In the genomic region with DNA sequence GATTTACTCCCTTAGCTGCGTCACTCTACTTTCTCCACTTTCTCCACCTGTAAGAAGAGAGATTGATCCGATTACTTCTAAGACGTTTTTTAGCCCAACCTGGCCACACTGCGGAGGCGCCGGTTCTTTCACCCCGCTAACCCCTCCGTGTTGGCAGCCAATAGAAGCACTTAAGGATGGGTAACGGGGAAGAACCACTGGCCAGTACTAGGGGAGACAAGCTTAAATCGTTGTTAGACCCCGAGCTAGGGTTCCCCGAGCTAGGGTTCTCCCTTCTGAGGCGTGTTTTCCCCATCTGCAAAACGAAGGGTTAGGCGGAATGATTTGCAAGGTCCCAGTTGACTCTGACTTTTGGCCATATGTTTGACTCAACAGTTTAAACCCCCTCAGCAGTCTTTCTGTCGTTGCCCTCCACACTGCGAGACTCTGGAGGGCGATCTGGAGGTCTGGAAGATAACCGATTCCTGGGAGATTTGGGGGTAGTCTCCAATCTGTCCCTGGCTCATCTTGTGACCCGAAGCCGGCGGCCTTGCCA, we compare ENCODE assay signal across 8 cellular contexts. TPM values are rescaled to one million over a fixed set of nuclear protein-coding genes. Genes with fewer than 3 reads are reported as not detected.
A peak's percentile ranks its signal among the peaks of the same experiment; 100 is the strongest.
DNase-seq lines count a peak whose midpoint lies in the region; ATAC-seq lines count a peak whose summit lies in the region.

No MANE protein-coding gene starts in this region.

- CTCF ChIA-PET in activated CD8-positive, alpha-beta T cell treated with anti-CD3 and anti-CD28 coated beads, Interleukin-2, amount 10 ng/mL, durations not matched to agents 7 days and 5 days (lab: Charles Lee), result interaction anchor here (0.9 to 2.8 kb wide), 9 partner anchors 14 to 576 kb away, joined by 3 to 24 read pairs (median 4); no protein-coding TSS in a partner anchor

- no peaks in the 10 kb centered on the region for H3K9me3 Mint-ChIP-seq in CD4-positive, CD25-positive, alpha-beta regulatory T cell
- H3K9me3 Mint-ChIP-seq in activated CD8-positive, alpha-beta T cell treated with anti-CD3 and anti-CD28 coated beads, Interleukin-2, amount 10 ng/mL, durations not matched to agents 7 days and 5 days (ENCODE audit: insufficient read depth), result no peaks in the 10 kb centered on the region

- H3K36me3 ChIP-seq in CD4-positive, CD25-positive, alpha-beta regulatory T cell (ENCODE audit: control insufficient read depth, insufficient read depth, low read length), result peaks cover 14% of the 10 kb centered on the region

- peak overlapping the region; percentile 96 to 100 (median 99) for H3K27ac Mint-ChIP-seq in CD4-positive, CD25-positive, alpha-beta regulatory T cell
- peak overlapping the region; percentile 97 for H3K27ac Mint-ChIP-seq in activated CD8-positive, alpha-beta T cell treated with anti-CD3 and anti-CD28 coated beads, Interleukin-2, amount 10 ng/mL, durations not matched to agents 7 days and 5 days

- H3K4me1 ChIP-seq in CD4-positive, CD25-positive, alpha-beta regulatory T cell (ENCODE audit: control insufficient read depth, insufficient read depth, low read length, poor library complexity, severe bottlenecking), result peaks cover 15% of the 10 kb centered on the region

- intact Hi-C loops in left cardiac atrium (cut with DNase I), result loop anchor here in 1 of 2 donors (5.0 kb wide), 1 partner anchor 74 kb away; a partner anchor contains a TSS
- intact Hi-C loops in sciatic nerve (cut with DNase I), result no loop called here

- POLR2A ChIA-PET in activated CD8-positive, alpha-beta T cell treated with anti-CD3 and anti-CD28 coated beads, Interleukin-2, amount 10 ng/mL, durations not matched to agents 7 days and 5 days (lab: Charles Lee), result interaction anchor here (0.6 to 2.7 kb wide), 18 partner anchors 8 to 653 kb away, joined by 3 to 25 read pairs (median 3); a partner anchor contains a TSS

- H3K27me3 ChIP-seq in CD4-positive, CD25-positive, alpha-beta regulatory T cell (ENCODE audit: control insufficient read depth, insufficient read depth, low read length), result no peaks in the 10 kb centered on the region

- DNase-seq in CD4-positive, CD25-positive, alpha-beta regulatory T cell, result no peak
- DNase-seq in activated CD8-positive, alpha-beta T cell treated with anti-CD3 and anti-CD28 coated beads, Interleukin-2, amount 10 ng/mL, durations not matched to agents 7 days and 5 days, result no peak
- no peak for DNase-seq in left cardiac atrium
- DNase-seq in sciatic nerve (ENCODE audit: low spot score), result no peak
- DNase-seq in middle frontal gyrus (ENCODE audit: extremely low spot score, low spot score), result no peak
- no peak for DNase-seq in foreskin melanocyte

- H3K9me3 ChIP-seq in CD4-positive, CD25-positive, alpha-beta regulatory T cell (ENCODE audit: control insufficient read depth in 2 of 2, low read length in 2 of 2), result no peaks in the 10 kb centered on the region

- H3K27ac ChIP-seq in CD4-positive, CD25-positive, alpha-beta regulatory T cell (ENCODE audit: insufficient read depth, low read length, poor library complexity, severe bottlenecking), result peak overlapping the region; percentile 99

- peak overlapping the region; percentile 93 to 99 (median 96) for H3K4me3 Mint-ChIP-seq in CD4-positive, CD25-positive, alpha-beta regulatory T cell
- H3K4me3 Mint-ChIP-seq in activated CD8-positive, alpha-beta T cell treated with anti-CD3 and anti-CD28 coated beads, Interleukin-2, amount 10 ng/mL, durations not matched to agents 7 days and 5 days, result peak overlapping the region; percentile 86

- peaks cover 18 to 69% (median 39%) of the 10 kb centered on the region in 4 donors for H3K4me1 Mint-ChIP-seq in CD4-positive, CD25-positive, alpha-beta regulatory T cell
- peaks cover 33% of the 10 kb centered on the region for H3K4me1 Mint-ChIP-seq in activated CD8-positive, alpha-beta T cell treated with anti-CD3 and anti-CD28 coated beads, Interleukin-2, amount 10 ng/mL, durations not matched to agents 7 days and 5 days (ENCODE audit: low read depth)

- H3K4me3 ChIP-seq in CD4-positive, CD25-positive, alpha-beta regulatory T cell (ENCODE audit: low read depth, low read length), result peak overlapping the region; percentile 92

- peaks cover 27% of the 10 kb centered on the region for H3K36me3 Mint-ChIP-seq in CD4-positive, CD25-positive, alpha-beta regulatory T cell
- H3K36me3 Mint-ChIP-seq in activated CD8-positive, alpha-beta T cell treated with anti-CD3 and anti-CD28 coated beads, Interleukin-2, amount 10 ng/mL, durations not matched to agents 7 days and 5 days (ENCODE audit: low read depth), result peaks cover 39% of the 10 kb centered on the region

- ATAC-seq in CD4-positive, CD25-positive, alpha-beta regulatory T cell (ENCODE audit: low read depth in 2 of 2), result peak; percentile 1
- peak; percentile 19 for ATAC-seq in GM18909 (IDR thresholded peaks at IDR 0.05; ENCODE audit: poor library complexity, unreplicated experiment)
- ATAC-seq in HG03378 (IDR thresholded peaks at IDR 0.05; ENCODE audit: unreplicated experiment), result peak; percentile 10
- peak; percentile 10 for ATAC-seq in activated CD8-positive, alpha-beta T cell treated with anti-CD3 and anti-CD28 coated beads, Interleukin-2, amount 10 ng/mL, durations not matched to agents 7 days and 5 days
- ATAC-seq in left cardiac atrium, result peak; percentile 8 to 16
- peak; percentile 19 for ATAC-seq in sciatic nerve

- H3K27me3 Mint-ChIP-seq in CD4-positive, CD25-positive, alpha-beta regulatory T cell, result no peaks in the 10 kb centered on the region
- no peaks in the 10 kb centered on the region for H3K27me3 Mint-ChIP-seq in activated CD8-positive, alpha-beta T cell treated with anti-CD3 and anti-CD28 coated beads, Interleukin-2, amount 10 ng/mL, durations not matched to agents 7 days and 5 days (ENCODE audit: low read depth)

RNA-seq across cellular contexts. Expression of a gene that starts 0.6 kb away (rescaled TPM):
- total RNA-seq in CD4-positive, CD25-positive, alpha-beta regulatory T cell, result 21.5 TPM
- polyA plus RNA-seq in CD4-positive, CD25-positive, alpha-beta regulatory T cell, result 10 to 100 TPM; 31.7 to 37.3 (median 34.1) TPM
- 10 to 100 TPM; 11.9 to 12.3 TPM for total RNA-seq in activated CD8-positive, alpha-beta T cell treated with anti-CD3 and anti-CD28 coated beads, Interleukin-2, amount 10 ng/mL, durations not matched to agents 7 days and 5 days
- total RNA-seq in left cardiac atrium (10 to 100 TPM in 1 of 2 donors, 1 to 10 TPM in 1; 9.8 to 11.1 TPM), sciatic nerve (18.6 TPM)
